Comparison of ENCODE assay signal across 11 cellular contexts in genomic region chr18:22723221-22723620, GRCh38.
"Had no signal": no experiment of that assay in that cellular context is flagged by ENCODE, and none has a peak within 500 bp of the region (broad histone marks: within the 10 kb centered on the region; RNA-seq: fewer than 3 reads in every experiment).

No MANE protein-coding gene starts in this region.

- H3K4me1 Mint-ChIP-seq: IgD-negative memory B cell had no signal

- DNase-seq: GM23248, GOT3, H7, HFFc6, KBM-7 had no signal

- H3K9me3 Mint-ChIP-seq: HFFc6 had no signal

- H3K4me1 ChIP-seq: HAP-1 had no signal

- H3K4me3 Mint-ChIP-seq: HFFc6, IgD-negative memory B cell had no signal

- ATAC-seq: HCT116, HepG2 had no signal

- H3K27ac Mint-ChIP-seq: HFFc6, IgD-negative memory B cell had no signal

- H3K4me3 ChIP-seq: GM23248, HAP-1 had no signal

- H3K36me3 Mint-ChIP-seq: IgD-negative memory B cell had no signal

- H3K36me3 ChIP-seq: HAP-1 had no signal

- H3K27ac ChIP-seq: GM23248, HL-60, KMS-11 had no signal

- H3K9me3 ChIP-seq: HAP-1 had no signal
